Comparison of ENCODE assay signal across 2 cellular contexts in the genomic region with DNA sequence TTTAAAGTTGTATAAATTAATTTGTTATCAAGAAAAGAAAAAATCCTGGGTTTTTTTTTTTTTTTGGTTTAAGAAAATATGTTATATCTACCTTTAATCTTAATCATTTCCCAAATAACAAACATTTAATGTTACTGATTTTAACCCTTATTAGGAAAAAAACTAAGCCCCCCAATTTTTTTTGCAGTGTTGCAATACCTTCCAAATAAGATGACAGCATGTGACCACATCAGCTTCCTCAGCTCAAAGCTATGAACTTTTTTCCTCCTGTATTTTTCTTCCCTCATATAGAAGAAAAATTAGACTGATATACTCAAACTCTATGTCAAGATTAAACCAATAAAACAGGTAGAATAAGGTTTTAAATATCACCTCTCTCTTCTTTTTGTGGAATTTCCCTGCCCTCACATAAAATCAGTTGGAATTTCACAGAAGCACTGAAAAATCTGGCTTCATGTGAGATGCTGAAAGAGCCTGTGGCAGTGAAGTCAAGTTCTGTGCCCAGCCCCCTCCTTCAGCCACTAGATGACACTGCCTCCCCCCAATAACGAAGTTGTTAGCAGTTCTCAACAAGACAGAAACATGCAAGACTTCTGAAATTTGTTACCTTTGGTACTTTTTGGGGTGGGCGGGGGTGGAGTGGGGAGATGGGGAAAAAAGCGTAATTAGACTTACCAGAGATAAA.
TF ChIP-seq lines count a peak whose summit lies in the region.

No MANE protein-coding gene starts in this region.

TF ChIP-seq in HepG2, 621 proteins besides CTCF, POLR2A, EP300 and RAD21 (continued from another document):
- peak; percentile 45 for TF ChIP-seq STAG1 (CRISPR knock-in tag; IDR thresholded peaks at IDR 0.05)
- TF ChIP-seq ARID5B (CRISPR knock-in tag; IDR thresholded peaks at IDR 0.05) = no peak
TF ChIP-seq in HepG2: peak in this region for 2.

TF ChIP-seq in HEK293, 187 proteins besides CTCF, POLR2A, EP300 and RAD21:
- TF ChIP-seq, protein P1, sequence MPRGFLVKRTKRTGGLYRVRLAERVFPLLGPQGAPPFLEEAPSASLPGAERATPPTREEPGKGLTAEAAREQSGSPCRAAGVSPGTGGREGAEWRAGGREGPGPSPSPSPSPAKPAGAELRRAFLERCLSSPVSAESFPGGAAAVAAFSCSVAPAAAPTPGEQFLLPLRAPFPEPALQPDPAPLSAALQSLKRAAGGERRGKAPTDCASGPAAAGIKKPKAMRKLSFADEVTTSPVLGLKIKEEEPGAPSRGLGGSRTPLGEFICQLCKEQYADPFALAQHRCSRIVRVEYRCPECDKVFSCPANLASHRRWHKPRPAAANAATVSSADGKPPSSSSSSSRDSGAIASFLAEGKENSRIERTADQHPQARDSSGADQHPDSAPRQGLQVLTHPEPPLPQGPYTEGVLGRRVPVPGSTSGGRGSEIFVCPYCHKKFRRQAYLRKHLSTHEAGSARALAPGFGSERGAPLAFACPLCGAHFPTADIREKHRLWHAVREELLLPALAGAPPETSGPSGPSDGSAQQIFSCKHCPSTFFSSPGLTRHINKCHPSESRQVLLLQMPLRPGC (tag by site-specific recombination; IDR thresholded peaks at IDR 0.05) = no peak
- 0 out of 2 replicates have a peak, but pooled peaks have one; percentile 1 for TF ChIP-seq ZNF335 (tag by site-specific recombination; conservative IDR thresholded peaks at IDR 0.05)
- TF ChIP-seq, protein P2, sequence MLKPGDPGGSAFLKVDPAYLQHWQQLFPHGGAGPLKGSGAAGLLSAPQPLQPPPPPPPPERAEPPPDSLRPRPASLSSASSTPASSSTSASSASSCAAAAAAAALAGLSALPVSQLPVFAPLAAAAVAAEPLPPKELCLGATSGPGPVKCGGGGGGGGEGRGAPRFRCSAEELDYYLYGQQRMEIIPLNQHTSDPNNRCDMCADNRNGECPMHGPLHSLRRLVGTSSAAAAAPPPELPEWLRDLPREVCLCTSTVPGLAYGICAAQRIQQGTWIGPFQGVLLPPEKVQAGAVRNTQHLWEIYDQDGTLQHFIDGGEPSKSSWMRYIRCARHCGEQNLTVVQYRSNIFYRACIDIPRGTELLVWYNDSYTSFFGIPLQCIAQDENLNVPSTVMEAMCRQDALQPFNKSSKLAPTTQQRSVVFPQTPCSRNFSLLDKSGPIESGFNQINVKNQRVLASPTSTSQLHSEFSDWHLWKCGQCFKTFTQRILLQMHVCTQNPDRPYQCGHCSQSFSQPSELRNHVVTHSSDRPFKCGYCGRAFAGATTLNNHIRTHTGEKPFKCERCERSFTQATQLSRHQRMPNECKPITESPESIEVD (tag by site-specific recombination; IDR thresholded peaks at IDR 0.05) = peak; percentile 22; the same call in 1 of the 2 replicates
- peak; percentile 49 for TF ChIP-seq ZNF654 (tag by site-specific recombination; IDR thresholded peaks at IDR 0.05; ENCODE audit: low read depth)
TF ChIP-seq in HEK293: peak in this region for 3.
